ENCODE assay signal across 25 cellular contexts in genomic region chr16:20221208-20221607, GRCh38.
"Had no signal": no experiment of that assay in that cellular context is flagged by ENCODE, and none has a peak within 500 bp of the region (broad histone marks: within the 10 kb centered on the region; RNA-seq: fewer than 3 reads in every experiment).

No MANE protein-coding gene starts in this region.

- H3K36me3 ChIP-seq: colonic mucosa, esophagus squamous epithelium, gastrocnemius medialis, heart right ventricle, left lung, lower lobe of right lung had no signal

- H3K27ac ChIP-seq: colonic mucosa, epithelial cell of prostate, esophagus squamous epithelium, gastrocnemius medialis, heart right ventricle, left lung, lower lobe of right lung had no signal

- FAIRE-seq: endometrium, islet of Langerhans, keratinocyte had no signal

- H3K4me3 ChIP-seq: colonic mucosa, esophagus squamous epithelium, gastrocnemius medialis, heart right ventricle, left lung, lower lobe of right lung, mucosa of descending colon had no signal

- H3K9me3 ChIP-seq: colonic mucosa, esophagus squamous epithelium, gastrocnemius medialis, mucosa of descending colon had no signal

- DNase-seq: colonic mucosa; cortex of kidney; effector CD8-positive, alpha-beta T cell; effector memory CD8-positive, alpha-beta T cell; endodermal cell; erythroblast; esophagus squamous epithelium; foreskin fibroblast; foreskin melanocyte; gastrocnemius medialis; glutamatergic neuron; heart right ventricle; hippocampal formation; left cardiac atrium; left lung; left ventricle myocardium superior; lower lobe of right lung; mesenchymal stem cell; mucosa of descending colon; naive B cell had no signal

- ATAC-seq: effector memory CD8-positive, alpha-beta T cell; esophagus mucosa; gastrocnemius medialis; heart right ventricle; left cardiac atrium; left lung; left ventricle myocardium superior; lower lobe of right lung; mucosa of descending colon had no signal

- H3K4me1 ChIP-seq: colonic mucosa, esophagus squamous epithelium, gastrocnemius medialis, left lung, lower lobe of right lung had no signal

- H3K27me3 ChIP-seq: colonic mucosa, gastrocnemius medialis had no signal
